Comparison of ENCODE assay signal across 15 cellular contexts in genomic region chr3:196055267-196055666, GRCh38. TPM values are rescaled to one million over a fixed set of nuclear protein-coding genes. Genes with fewer than 3 reads are reported as not detected.
A peak's percentile ranks its signal among the peaks of the same experiment; 100 is the strongest.
DNase-seq lines count a peak whose midpoint lies in the region; ATAC-seq and TF ChIP-seq lines count a peak whose summit lies in the region.
"Had no signal": no experiment of that assay in that cellular context is flagged by ENCODE, and none has a peak within 500 bp of the region (broad histone marks: within the 10 kb centered on the region; RNA-seq: fewer than 3 reads in every experiment).

No MANE protein-coding gene starts in this region.

- H3K4me2 ChIP-seq in hepatocyte: no peak overlapping the region

- no peaks in the 10 kb centered on the region for H4K20me1 ChIP-seq in hepatocyte (ENCODE audit: insufficient read depth, poor library complexity, severe bottlenecking)

- peaks cover 7% of the 10 kb centered on the region for H3K36me3 ChIP-seq in hepatocyte (replicated peaks; ENCODE audit: insufficient read depth, low read depth)

- peak overlapping the region; percentile 0 for H3K27ac Mint-ChIP-seq in activated naive CD4-positive, alpha-beta T cell treated with anti-CD3 and anti-CD28 coated beads for 36 hours
- H3K27ac Mint-ChIP-seq in activated CD8-positive, alpha-beta T cell treated with anti-CD3 and anti-CD28 coated beads, Interleukin-2, amount 10 ng/mL, durations not matched to agents 7 days and 5 days: peak overlapping the region; percentile 34

- no peaks in the 10 kb centered on the region for H3K4me1 ChIP-seq in hepatocyte (ENCODE audit: insufficient read depth)

- no peaks in the 10 kb centered on the region for H3K27me3 ChIP-seq in HL-60 (ENCODE audit: insufficient read depth, poor library complexity, severe bottlenecking)
- H3K27me3 ChIP-seq in hepatocyte: no peaks in the 10 kb centered on the region

- H3K79me2 ChIP-seq in hepatocyte: no peaks in the 10 kb centered on the region

- POLR2A ChIA-PET in activated CD8-positive, alpha-beta T cell treated with anti-CD3 and anti-CD28 coated beads, Interleukin-2, amount 10 ng/mL, durations not matched to agents 7 days and 5 days (lab: Charles Lee): interaction anchor here (1.5 kb wide), 1 partner anchor 14 kb away, joined by 4 read pairs; no protein-coding TSS in a partner anchor

- H3K27ac ChIP-seq in HL-60 (replicated peaks) (peak overlapping the region; percentile 36), hepatocyte (peak overlapping the region; percentile 7)

- H3K4me3 ChIP-seq in HL-60 (replicated peaks; ENCODE audit: insufficient read depth, low read length) (no peak overlapping the region), hepatocyte (no peak overlapping the region)

- intact Hi-C loops in activated naive CD4-positive, alpha-beta T cell treated with anti-CD3 and anti-CD28 coated beads for 36 hours (cut with micrococcal nuclease): no loop called here

- no peak for ATAC-seq in activated CD8-positive, alpha-beta T cell treated with anti-CD3 and anti-CD28 coated beads, Interleukin-2, amount 10 ng/mL, durations not matched to agents 7 days and 5 days
- no peak for ATAC-seq in HG02642 (IDR thresholded peaks at IDR 0.05; ENCODE audit: poor library complexity, unreplicated experiment)

- no peak for TF ChIP-seq CTCF in HL-60 (IDR thresholded peaks at IDR 0.05; ENCODE audit: insufficient read depth, low read length)
- TF ChIP-seq CTCF in hepatocyte (IDR thresholded peaks at IDR 0.05; ENCODE audit: poor library complexity): no peak

- no peaks in the 10 kb centered on the region for H3K9me3 ChIP-seq in hepatocyte (ENCODE audit: low read depth)

- DNase-seq in activated naive CD4-positive, alpha-beta T cell treated with anti-CD3 and anti-CD28 coated beads for 36 hours: no peak
- DNase-seq in activated naive CD4-positive, alpha-beta T cell treated with Interleukin-2 at 50 U/mL for 16 hours: no peak
- DNase-seq in HL-60 (ENCODE audit: low read depth in 1 of 2, low spot score in 1 of 2): no peak
- no peak for DNase-seq in activated CD8-positive, alpha-beta T cell treated with anti-CD3 and anti-CD28 coated beads, Interleukin-2, amount 10 ng/mL, durations not matched to agents 7 days and 5 days
- no peak for DNase-seq in hepatocyte (ENCODE audit: low spot score)
- no peak for DNase-seq in NCI-H187 (lab: John Stamatoyannopoulos, UW)
- DNase-seq in OCI-M2 (lab: John Stamatoyannopoulos, UW; ENCODE audit: unreplicated experiment): no peak
- DNase-seq: C1 segment of cervical spinal cord, COR-L47, Kasumi-1, MM.1S, NCI-H1105, NCI-H1694 treated with DMSO at 0.1 percent for 48 hours, NCI-H526 treated with DMSO at 0.1 percent for 48 hours had no signal

- peaks cover 1% of the 10 kb centered on the region for H3K4me1 Mint-ChIP-seq in activated naive CD4-positive, alpha-beta T cell treated with anti-CD3 and anti-CD28 coated beads for 36 hours (ENCODE audit: low read depth)
- no peaks in the 10 kb centered on the region for H3K4me1 Mint-ChIP-seq in activated CD8-positive, alpha-beta T cell treated with anti-CD3 and anti-CD28 coated beads, Interleukin-2, amount 10 ng/mL, durations not matched to agents 7 days and 5 days (ENCODE audit: low read depth)

- H2AFZ ChIP-seq in hepatocyte: no peak overlapping the region

- H3K27me3 Mint-ChIP-seq in activated naive CD4-positive, alpha-beta T cell treated with anti-CD3 and anti-CD28 coated beads for 36 hours (ENCODE audit: low read depth): no peaks in the 10 kb centered on the region
- H3K27me3 Mint-ChIP-seq in activated CD8-positive, alpha-beta T cell treated with anti-CD3 and anti-CD28 coated beads, Interleukin-2, amount 10 ng/mL, durations not matched to agents 7 days and 5 days (ENCODE audit: low read depth): no peaks in the 10 kb centered on the region

- CTCF ChIA-PET in activated naive CD4-positive, alpha-beta T cell treated with anti-CD3 and anti-CD28 coated beads for 36 hours (lab: Charles Lee): interaction anchor here (1.6 kb wide), 1 partner anchor 18 kb away, joined by 10 read pairs; no protein-coding TSS in a partner anchor
- CTCF ChIA-PET in activated CD8-positive, alpha-beta T cell treated with anti-CD3 and anti-CD28 coated beads, Interleukin-2, amount 10 ng/mL, durations not matched to agents 7 days and 5 days (lab: Charles Lee): interaction anchor here (1.0 kb wide), 1 partner anchor 19 kb away, joined by 3 read pairs; no protein-coding TSS in a partner anchor

- 98% methylated on average over 8 of the region's 8 CpGs for WGBS in hepatocyte (ENCODE audit: low lambda C conversion rate, missing lambda C conversion rate)

- H3K9me3 Mint-ChIP-seq in activated naive CD4-positive, alpha-beta T cell treated with anti-CD3 and anti-CD28 coated beads for 36 hours: no peaks in the 10 kb centered on the region
- no peaks in the 10 kb centered on the region for H3K9me3 Mint-ChIP-seq in activated CD8-positive, alpha-beta T cell treated with anti-CD3 and anti-CD28 coated beads, Interleukin-2, amount 10 ng/mL, durations not matched to agents 7 days and 5 days (ENCODE audit: insufficient read depth)

- H3K4me3 Mint-ChIP-seq in activated naive CD4-positive, alpha-beta T cell treated with anti-CD3 and anti-CD28 coated beads for 36 hours: no peak overlapping the region
- H3K4me3 Mint-ChIP-seq in activated CD8-positive, alpha-beta T cell treated with anti-CD3 and anti-CD28 coated beads, Interleukin-2, amount 10 ng/mL, durations not matched to agents 7 days and 5 days: no peak overlapping the region

- no peaks in the 10 kb centered on the region for H3K9me2 ChIP-seq in hepatocyte (replicated peaks; ENCODE audit: insufficient read depth)

- H3K36me3 Mint-ChIP-seq in activated naive CD4-positive, alpha-beta T cell treated with anti-CD3 and anti-CD28 coated beads for 36 hours (ENCODE audit: low read depth): peaks cover 70% of the 10 kb centered on the region
- peaks cover 75% of the 10 kb centered on the region for H3K36me3 Mint-ChIP-seq in activated CD8-positive, alpha-beta T cell treated with anti-CD3 and anti-CD28 coated beads, Interleukin-2, amount 10 ng/mL, durations not matched to agents 7 days and 5 days (ENCODE audit: low read depth)

RNA-seq across cellular contexts. Expression of gene TFRC, which starts 26.6 kb away (rescaled TPM):
- 100 to 1,000 TPM; 436 to 442 TPM for total RNA-seq in activated naive CD4-positive, alpha-beta T cell treated with anti-CD3 and anti-CD28 coated beads for 36 hours
- 100 to 1,000 TPM; 282 to 298 TPM for total RNA-seq in activated CD8-positive, alpha-beta T cell treated with anti-CD3 and anti-CD28 coated beads, Interleukin-2, amount 10 ng/mL, durations not matched to agents 7 days and 5 days
- total RNA-seq in hepatocyte: 230 and 278 TPM in 2 replicates
- polyA plus RNA-seq in hepatocyte: 136 and 137 TPM in 2 replicates
